In genomic region chr12:3022411-3022810, GRCh38 we compare ENCODE assay signal across 21 cellular contexts.
"Had no signal": no experiment of that assay in that cellular context is flagged by ENCODE, and none has a peak within 500 bp of the region (broad histone marks: within the 10 kb centered on the region; RNA-seq: fewer than 3 reads in every experiment).

No MANE protein-coding gene starts in this region.

- H3K9me3 Mint-ChIP-seq: stimulated activated effector memory CD8-positive, alpha-beta T cell treated with anti-CD3 and anti-CD28 coated beads, Interleukin-12 subunit alpha, Interleukin-12 subunit beta, amount 100 ng/mL, for 72 hours; type B pancreatic cell had no signal

- H3K9me3 ChIP-seq: esophagus muscularis mucosa, gastroesophageal sphincter, sigmoid colon, suprapubic skin, thyroid gland had no signal

- H3K4me1 ChIP-seq: esophagus muscularis mucosa, gastroesophageal sphincter, sigmoid colon, suprapubic skin had no signal

- H3K36me3 Mint-ChIP-seq: naive thymus-derived CD4-positive, alpha-beta T cell; stimulated activated effector memory CD8-positive, alpha-beta T cell treated with anti-CD3 and anti-CD28 coated beads, Interleukin-12 subunit alpha, Interleukin-12 subunit beta, amount 100 ng/mL, for 72 hours had no signal

- ATAC-seq: gastroesophageal sphincter; left colon; naive thymus-derived CD4-positive, alpha-beta T cell; stimulated activated effector memory CD8-positive, alpha-beta T cell treated with anti-CD3 and anti-CD28 coated beads, Interleukin-12 subunit alpha, Interleukin-12 subunit beta, amount 100 ng/mL, for 72 hours; stimulated activated naive CD8-positive, alpha-beta T cell treated with anti-CD3 and anti-CD28 coated beads, Interleukin-15, Interleukin-2, amounts not matched to agents 100 U/mL and 50 U/mL, for 24 hours had no signal

- DNase-seq: cortex of kidney; dorsolateral prefrontal cortex; effector CD8-positive, alpha-beta T cell; glutamatergic neuron; left colon; mesendoderm; naive thymus-derived CD4-positive, alpha-beta T cell; posterior cingulate gyrus; sigmoid colon; stimulated activated CD4-positive, alpha-beta T cell treated with anti-CD3 and anti-CD28 coated beads, Interleukin-2, amount 100 ng/mL, for 48 hours; stimulated activated CD8-positive, alpha-beta memory T cell treated with anti-CD3 and anti-CD28 coated beads, Interleukin-4, amount 100 ng/mL, for 48 hours; stimulated activated naive CD8-positive, alpha-beta T cell treated with anti-CD3 and anti-CD28 coated beads, Interleukin-15, Interleukin-2, amounts not matched to agents 100 U/mL and 50 U/mL, for 24 hours; thyroid gland had no signal

- H3K27me3 ChIP-seq: dorsolateral prefrontal cortex, esophagus muscularis mucosa, gastroesophageal sphincter, sigmoid colon, suprapubic skin, thyroid gland had no signal

- H3K4me1 Mint-ChIP-seq: naive thymus-derived CD4-positive, alpha-beta T cell; stimulated activated effector memory CD8-positive, alpha-beta T cell treated with anti-CD3 and anti-CD28 coated beads, Interleukin-12 subunit alpha, Interleukin-12 subunit beta, amount 100 ng/mL, for 72 hours had no signal

- H3K4me3 ChIP-seq: dorsolateral prefrontal cortex, esophagus muscularis mucosa, gastroesophageal sphincter, sigmoid colon, smooth muscle cell, suprapubic skin, thyroid gland had no signal

- H3K4me2 ChIP-seq: smooth muscle cell had no signal

- H3K27ac Mint-ChIP-seq: naive thymus-derived CD4-positive, alpha-beta T cell; stimulated activated effector memory CD8-positive, alpha-beta T cell treated with anti-CD3 and anti-CD28 coated beads, Interleukin-12 subunit alpha, Interleukin-12 subunit beta, amount 100 ng/mL, for 72 hours; type B pancreatic cell had no signal

- FAIRE-seq: endometrium had no signal

- H3K27ac ChIP-seq: dorsolateral prefrontal cortex, epithelial cell of prostate, esophagus muscularis mucosa, gastroesophageal sphincter, sigmoid colon, suprapubic skin, thyroid gland had no signal

- H3K4me3 Mint-ChIP-seq: naive thymus-derived CD4-positive, alpha-beta T cell; stimulated activated effector memory CD8-positive, alpha-beta T cell treated with anti-CD3 and anti-CD28 coated beads, Interleukin-12 subunit alpha, Interleukin-12 subunit beta, amount 100 ng/mL, for 72 hours; type B pancreatic cell had no signal

- H3K27me3 Mint-ChIP-seq: naive thymus-derived CD4-positive, alpha-beta T cell; type B pancreatic cell had no signal
